2 cellular contexts compared by ENCODE assay signal in the genomic region with DNA sequence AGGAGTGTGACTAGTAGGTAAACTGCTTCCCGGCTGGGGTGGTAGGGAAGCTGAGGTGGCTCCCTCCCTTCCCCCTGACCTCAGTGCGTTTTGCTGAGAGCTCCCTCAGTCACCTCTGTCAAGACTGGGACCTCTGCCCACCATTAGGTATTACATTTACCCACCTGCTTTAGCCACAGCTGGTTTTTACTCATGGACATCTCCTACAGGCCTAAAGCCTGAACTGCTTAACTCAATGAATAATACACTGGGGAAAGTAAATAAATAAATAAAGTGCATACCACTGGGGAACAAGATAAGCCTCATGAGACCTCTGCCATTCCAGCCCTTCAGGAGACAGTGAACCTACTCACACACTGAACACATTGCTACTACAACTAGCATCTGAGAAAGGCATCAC.
TF ChIP-seq lines count a peak whose summit lies in the region.

No MANE protein-coding gene starts in this region.

TF ChIP-seq in HepG2, 621 proteins besides CTCF, POLR2A, EP300 and RAD21 (continued from another document):
- TF ChIP-seq, protein P1, sequence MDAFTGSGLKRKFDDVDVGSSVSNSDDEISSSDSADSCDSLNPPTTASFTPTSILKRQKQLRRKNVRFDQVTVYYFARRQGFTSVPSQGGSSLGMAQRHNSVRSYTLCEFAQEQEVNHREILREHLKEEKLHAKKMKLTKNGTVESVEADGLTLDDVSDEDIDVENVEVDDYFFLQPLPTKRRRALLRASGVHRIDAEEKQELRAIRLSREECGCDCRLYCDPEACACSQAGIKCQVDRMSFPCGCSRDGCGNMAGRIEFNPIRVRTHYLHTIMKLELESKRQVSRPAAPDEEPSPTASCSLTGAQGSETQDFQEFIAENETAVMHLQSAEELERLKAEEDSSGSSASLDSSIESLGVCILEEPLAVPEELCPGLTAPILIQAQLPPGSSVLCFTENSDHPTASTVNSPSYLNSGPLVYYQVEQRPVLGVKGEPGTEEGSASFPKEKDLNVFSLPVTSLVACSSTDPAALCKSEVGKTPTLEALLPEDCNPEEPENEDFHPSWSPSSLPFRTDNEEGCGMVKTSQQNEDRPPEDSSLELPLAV (CRISPR knock-in tag; conservative IDR thresholded peaks at IDR 0.05; ENCODE audit: low read depth): no peak
- TF ChIP-seq IRF9 (CRISPR knock-in tag; IDR thresholded peaks at IDR 0.05; ENCODE audit: borderline replicate concordance): no peak
- no peak for TF ChIP-seq BRCA1 (CRISPR knock-in tag; IDR thresholded peaks at IDR 0.05)
- no peak for TF ChIP-seq YEATS4 (CRISPR knock-in tag; IDR thresholded peaks at IDR 0.05; ENCODE audit: borderline replicate concordance)
- TF ChIP-seq ZNF609 (CRISPR knock-in tag; IDR thresholded peaks at IDR 0.05; ENCODE audit: borderline replicate concordance): no peak

TF ChIP-seq in WTC11, 78 proteins besides CTCF, POLR2A, EP300 and RAD21 (continued from another document):
- TF ChIP-seq, protein P2, sequence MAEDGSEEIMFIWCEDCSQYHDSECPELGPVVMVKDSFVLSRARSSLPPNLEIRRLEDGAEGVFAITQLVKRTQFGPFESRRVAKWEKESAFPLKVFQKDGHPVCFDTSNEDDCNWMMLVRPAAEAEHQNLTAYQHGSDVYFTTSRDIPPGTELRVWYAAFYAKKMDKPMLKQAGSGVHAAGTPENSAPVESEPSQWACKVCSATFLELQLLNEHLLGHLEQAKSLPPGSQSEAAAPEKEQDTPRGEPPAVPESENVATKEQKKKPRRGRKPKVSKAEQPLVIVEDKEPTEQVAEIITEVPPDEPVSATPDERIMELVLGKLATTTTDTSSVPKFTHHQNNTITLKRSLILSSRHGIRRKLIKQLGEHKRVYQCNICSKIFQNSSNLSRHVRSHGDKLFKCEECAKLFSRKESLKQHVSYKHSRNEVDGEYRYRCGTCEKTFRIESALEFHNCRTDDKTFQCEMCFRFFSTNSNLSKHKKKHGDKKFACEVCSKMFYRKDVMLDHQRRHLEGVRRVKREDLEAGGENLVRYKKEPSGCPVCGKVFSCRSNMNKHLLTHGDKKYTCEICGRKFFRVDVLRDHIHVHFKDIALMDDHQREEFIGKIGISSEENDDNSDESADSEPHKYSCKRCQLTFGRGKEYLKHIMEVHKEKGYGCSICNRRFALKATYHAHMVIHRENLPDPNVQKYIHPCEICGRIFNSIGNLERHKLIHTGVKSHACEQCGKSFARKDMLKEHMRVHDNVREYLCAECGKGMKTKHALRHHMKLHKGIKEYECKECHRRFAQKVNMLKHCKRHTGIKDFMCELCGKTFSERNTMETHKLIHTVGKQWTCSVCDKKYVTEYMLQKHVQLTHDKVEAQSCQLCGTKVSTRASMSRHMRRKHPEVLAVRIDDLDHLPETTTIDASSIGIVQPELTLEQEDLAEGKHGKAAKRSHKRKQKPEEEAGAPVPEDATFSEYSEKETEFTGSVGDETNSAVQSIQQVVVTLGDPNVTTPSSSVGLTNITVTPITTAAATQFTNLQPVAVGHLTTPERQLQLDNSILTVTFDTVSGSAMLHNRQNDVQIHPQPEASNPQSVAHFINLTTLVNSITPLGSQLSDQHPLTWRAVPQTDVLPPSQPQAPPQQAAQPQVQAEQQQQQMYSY (CRISPR knock-in tag; IDR thresholded peaks at IDR 0.05): no peak
- TF ChIP-seq E2F1 (CRISPR knock-in tag; IDR thresholded peaks at IDR 0.05) (no peak), FOXJ3 (CRISPR knock-in tag; IDR thresholded peaks at IDR 0.05; ENCODE audit: borderline replicate concordance) (no peak), NFE2L1 (CRISPR knock-in tag; IDR thresholded peaks at IDR 0.05) (no peak), ZNF219 (CRISPR knock-in tag; IDR thresholded peaks at IDR 0.05; ENCODE audit: borderline replicate concordance) (no peak), CREB1 (CRISPR knock-in tag; IDR thresholded peaks at IDR 0.05) (no peak), ZNF263 (CRISPR knock-in tag; IDR thresholded peaks at IDR 0.05; ENCODE audit: low read depth) (no peak), PRRX2 (CRISPR knock-in tag; IDR thresholded peaks at IDR 0.05) (no peak), SMAD4 (CRISPR knock-in tag; IDR thresholded peaks at IDR 0.05) (no peak), E2F5 (CRISPR knock-in tag; IDR thresholded peaks at IDR 0.05) (no peak), TEAD4 (CRISPR knock-in tag; IDR thresholded peaks at IDR 0.05) (no peak)
- TF ChIP-seq, protein P3, sequence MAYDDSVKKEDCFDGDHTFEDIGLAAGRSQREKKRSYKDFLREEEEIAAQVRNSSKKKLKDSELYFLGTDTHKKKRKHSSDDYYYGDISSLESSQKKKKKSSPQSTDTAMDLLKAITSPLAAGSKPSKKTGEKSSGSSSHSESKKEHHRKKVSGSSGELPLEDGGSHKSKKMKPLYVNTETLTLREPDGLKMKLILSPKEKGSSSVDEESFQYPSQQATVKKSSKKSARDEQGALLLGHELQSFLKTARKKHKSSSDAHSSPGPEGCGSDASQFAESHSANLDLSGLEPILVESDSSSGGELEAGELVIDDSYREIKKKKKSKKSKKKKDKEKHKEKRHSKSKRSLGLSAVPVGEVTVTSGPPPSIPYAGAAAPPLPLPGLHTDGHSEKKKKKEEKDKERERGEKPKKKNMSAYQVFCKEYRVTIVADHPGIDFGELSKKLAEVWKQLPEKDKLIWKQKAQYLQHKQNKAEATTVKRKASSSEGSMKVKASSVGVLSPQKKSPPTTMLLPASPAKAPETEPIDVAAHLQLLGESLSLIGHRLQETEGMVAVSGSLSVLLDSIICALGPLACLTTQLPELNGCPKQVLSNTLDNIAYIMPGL (CRISPR knock-in tag; IDR thresholded peaks at IDR 0.05): no peak
- TF ChIP-seq, protein P4, sequence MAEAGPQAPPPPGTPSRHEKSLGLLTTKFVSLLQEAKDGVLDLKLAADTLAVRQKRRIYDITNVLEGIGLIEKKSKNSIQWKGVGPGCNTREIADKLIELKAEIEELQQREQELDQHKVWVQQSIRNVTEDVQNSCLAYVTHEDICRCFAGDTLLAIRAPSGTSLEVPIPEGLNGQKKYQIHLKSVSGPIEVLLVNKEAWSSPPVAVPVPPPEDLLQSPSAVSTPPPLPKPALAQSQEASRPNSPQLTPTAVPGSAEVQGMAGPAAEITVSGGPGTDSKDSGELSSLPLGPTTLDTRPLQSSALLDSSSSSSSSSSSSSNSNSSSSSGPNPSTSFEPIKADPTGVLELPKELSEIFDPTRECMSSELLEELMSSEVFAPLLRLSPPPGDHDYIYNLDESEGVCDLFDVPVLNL (CRISPR knock-in tag; IDR thresholded peaks at IDR 0.05; ENCODE audit: borderline replicate concordance, low read depth): no peak
- TF ChIP-seq, protein P5, sequence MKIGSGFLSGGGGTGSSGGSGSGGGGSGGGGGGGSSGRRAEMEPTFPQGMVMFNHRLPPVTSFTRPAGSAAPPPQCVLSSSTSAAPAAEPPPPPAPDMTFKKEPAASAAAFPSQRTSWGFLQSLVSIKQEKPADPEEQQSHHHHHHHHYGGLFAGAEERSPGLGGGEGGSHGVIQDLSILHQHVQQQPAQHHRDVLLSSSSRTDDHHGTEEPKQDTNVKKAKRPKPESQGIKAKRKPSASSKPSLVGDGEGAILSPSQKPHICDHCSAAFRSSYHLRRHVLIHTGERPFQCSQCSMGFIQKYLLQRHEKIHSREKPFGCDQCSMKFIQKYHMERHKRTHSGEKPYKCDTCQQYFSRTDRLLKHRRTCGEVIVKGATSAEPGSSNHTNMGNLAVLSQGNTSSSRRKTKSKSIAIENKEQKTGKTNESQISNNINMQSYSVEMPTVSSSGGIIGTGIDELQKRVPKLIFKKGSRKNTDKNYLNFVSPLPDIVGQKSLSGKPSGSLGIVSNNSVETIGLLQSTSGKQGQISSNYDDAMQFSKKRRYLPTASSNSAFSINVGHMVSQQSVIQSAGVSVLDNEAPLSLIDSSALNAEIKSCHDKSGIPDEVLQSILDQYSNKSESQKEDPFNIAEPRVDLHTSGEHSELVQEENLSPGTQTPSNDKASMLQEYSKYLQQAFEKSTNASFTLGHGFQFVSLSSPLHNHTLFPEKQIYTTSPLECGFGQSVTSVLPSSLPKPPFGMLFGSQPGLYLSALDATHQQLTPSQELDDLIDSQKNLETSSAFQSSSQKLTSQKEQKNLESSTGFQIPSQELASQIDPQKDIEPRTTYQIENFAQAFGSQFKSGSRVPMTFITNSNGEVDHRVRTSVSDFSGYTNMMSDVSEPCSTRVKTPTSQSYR (CRISPR knock-in tag; IDR thresholded peaks at IDR 0.05): no peak
